10 cellular contexts compared by ENCODE assay signal in the genomic region with DNA sequence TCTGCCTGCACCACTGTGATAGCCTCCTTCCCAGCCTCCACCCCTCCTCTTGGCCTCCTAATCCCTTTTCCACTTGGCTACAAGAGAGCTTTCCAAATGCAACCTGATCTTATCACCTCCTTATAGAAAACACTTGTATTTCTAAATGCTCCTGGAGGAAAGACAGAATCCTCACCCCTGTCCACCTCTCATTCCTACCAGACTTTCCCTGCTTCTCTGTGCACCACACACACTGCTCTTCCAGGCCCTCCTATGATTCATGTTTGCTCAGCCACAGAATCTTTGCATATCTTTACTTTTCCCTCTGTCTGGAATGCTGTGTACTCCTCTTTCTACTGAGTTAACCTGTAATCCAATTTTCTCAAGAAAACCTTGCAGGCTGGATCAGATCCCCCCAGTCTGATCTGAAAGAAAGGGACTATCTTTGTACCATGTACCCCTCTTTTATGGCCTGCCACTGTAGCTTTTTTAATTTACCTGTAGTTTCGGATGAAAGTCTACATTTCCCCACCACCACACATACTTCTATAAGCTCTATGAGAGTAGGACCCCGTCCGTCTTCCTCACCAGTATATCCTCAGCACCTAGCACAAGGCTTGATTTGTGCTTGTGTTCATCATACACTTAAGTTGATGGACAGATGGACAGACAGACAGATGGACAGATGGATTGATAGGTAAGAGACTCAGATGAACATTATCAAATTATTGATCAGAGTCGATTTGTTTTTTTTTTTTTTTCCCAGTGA.
DNase-seq lines count a peak whose midpoint lies in the region; ATAC-seq and TF ChIP-seq lines count a peak whose summit lies in the region.
"Had no signal": no experiment of that assay in that cellular context is flagged by ENCODE, and none has a peak within 500 bp of the region (broad histone marks: within the 10 kb centered on the region; RNA-seq: fewer than 3 reads in every experiment).

No MANE protein-coding gene starts in this region.

- TF ChIP-seq CTCF in AG10803 (conservative IDR thresholded peaks at IDR 0.05; ENCODE audit: low read length) (no peak), astrocyte of the spinal cord (IDR thresholded peaks at IDR 0.05; ENCODE audit: low read depth, low read length) (no peak)

- no peak overlapping the region for H3K4me3 Mint-ChIP-seq in memory B cell

- in situ Hi-C loops in astrocyte of the spinal cord (cut with HindIII; ENCODE audit: low sequenced_read_pairs): no loop called here

- DNase-seq in AG10803 (ENCODE audit: low read depth) (peak; percentile 65), HT1080 (ENCODE audit: low read depth) (peak; percentile 87), astrocyte of the spinal cord (ENCODE audit: low read depth, low spot score) (peak; percentile 61), memory B cell (ENCODE audit: low spot score in 2 of 2) (no peak), Ammon's horn (ENCODE audit: low spot score) (no peak), NCI-H187 treated with DMSO at 0.1 percent for 48 hours (lab: John Stamatoyannopoulos, UW) (no peak)
- DNase-seq in stimulated activated CD4-positive, alpha-beta T cell treated with anti-CD3 and anti-CD28 coated beads, Interleukin-15, amount 100 ng/mL, for 24 hours: no peak
- DNase-seq: activated T-cell treated with anti-CD3 and anti-CD28 coated beads for 4 hours, NCI-H2029 treated with DMSO at 0.1 percent for 48 hours had no signal

- no peaks in the 10 kb centered on the region for H3K9me3 Mint-ChIP-seq in memory B cell

- no peaks in the 10 kb centered on the region for H3K27me3 Mint-ChIP-seq in memory B cell

- peak overlapping the region; percentile 22 for H3K27ac Mint-ChIP-seq in memory B cell

- H3K36me3 Mint-ChIP-seq in memory B cell: peaks cover 11% of the 10 kb centered on the region

- no peak overlapping the region for H3K4me3 ChIP-seq in AG10803 (ENCODE audit: low read length)
- no peak overlapping the region for H3K4me3 ChIP-seq in astrocyte of the spinal cord (ENCODE audit: low read depth, low read length)

- ATAC-seq in memory B cell (ENCODE audit: low read depth) (no peak), HG03108 (IDR thresholded peaks at IDR 0.05; ENCODE audit: unreplicated experiment) (no peak)

- peaks cover 37% of the 10 kb centered on the region for H3K4me1 Mint-ChIP-seq in memory B cell

Comparison
In these comparisons a context has a peak if more than half of its experiments do, and no peak if none do; other contexts are left out.
1. DNase-seq: peak in AG10803 (single experiment), HT1080 (single experiment) and astrocyte of the spinal cord (single experiment); none in memory B cell (0 of 2), Ammon's horn (single experiment), NCI-H187 treated with DMSO at 0.1 percent for 48 hours (single experiment) and stimulated activated CD4-positive, alpha-beta T cell treated with anti-CD3 and anti-CD28 coated beads, Interleukin-15, amount 100 ng/mL, for 24 hours (single experiment).